8 cellular contexts compared by ENCODE assay signal in the genomic region with DNA sequence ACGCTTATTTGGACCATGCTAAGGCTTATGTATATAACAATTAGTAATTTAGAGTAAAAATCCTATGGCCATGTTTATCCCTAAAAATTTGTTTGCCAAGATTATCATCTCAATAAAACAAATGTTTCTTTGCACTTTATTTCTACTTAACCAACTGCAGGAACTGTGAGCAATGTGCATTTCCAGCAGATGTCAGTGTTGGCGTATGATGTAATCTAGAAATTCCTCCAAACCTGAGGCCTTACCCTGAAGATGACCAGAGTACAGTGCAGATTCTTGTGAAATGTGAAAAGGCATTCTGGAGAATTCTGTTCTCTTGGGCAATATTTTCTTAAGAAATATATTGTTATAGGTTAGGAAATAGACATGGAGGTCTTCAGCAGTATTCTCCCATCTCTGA.
DNase-seq lines count a peak whose midpoint lies in the region; ATAC-seq and TF ChIP-seq lines count a peak whose summit lies in the region.

No MANE protein-coding gene starts in this region.

- TF ChIP-seq CTCF in AG04449 (IDR thresholded peaks at IDR 0.05; ENCODE audit: insufficient read depth, low read length, missing control alignments) (peak; percentile 37), GM13976 (IDR thresholded peaks at IDR 0.05; ENCODE audit: borderline replicate concordance, control extremely low read depth, extremely low read depth, insufficient read depth, missing control alignments) (peak; percentile 65), choroid plexus epithelial cell (conservative IDR thresholded peaks at IDR 0.05; ENCODE audit: low read depth, low read length) (peak; percentile 84), mucosa of descending colon (IDR thresholded peaks at IDR 0.05) (no peak)

- peaks cover 15 to 20% (median 15%) of the 10 kb centered on the region in 3 donors for H3K4me1 Mint-ChIP-seq in T-cell

- intact Hi-C loops in mucosa of descending colon (cut with DNase I, micrococcal nuclease): no loop called here

- POLR2A ChIA-PET in AG04449 (lab: Yijun Ruan, JAX) (no interaction called here), T-cell (lab: Charles Lee) (no interaction called here)

- H3K27ac Mint-ChIP-seq in T-cell: no peak overlapping the region

- CTCF ChIA-PET in AG04449 (lab: Yijun Ruan, JAX) (interaction anchor here (1.0 to 2.0 kb wide), 5 partner anchors 8 to 99 kb away, joined by 3 to 11 read pairs (median 4); no protein-coding TSS in a partner anchor), T-cell (lab: Charles Lee) (interaction anchor here (0.7 to 1.0 kb wide), 2 partner anchors 44 to 78 kb away, joined by 3 read pairs; no protein-coding TSS in a partner anchor)

- no peak for DNase-seq in AG04449 (ENCODE audit: low read depth, low spot score)
- DNase-seq in GM13976 (ENCODE audit: low spot score): peak; percentile 40
- DNase-seq in NCI-H82 treated with DMSO at 0.1 percent for 48 hours (lab: John Stamatoyannopoulos, UW; ENCODE audit: unreplicated experiment): peak; percentile 30
- peak; percentile 97 for DNase-seq in choroid plexus epithelial cell (ENCODE audit: low read depth)
- DNase-seq in mucosa of descending colon: peak in 1 of 3 donors; percentile 51
- DNase-seq in T-cell: no peak
- DNase-seq in NCI-H1930 (lab: John Stamatoyannopoulos, UW): no peak

- H3K36me3 Mint-ChIP-seq in T-cell: no peaks in the 10 kb centered on the region

- peak; percentile 66 for ATAC-seq in HG02973 (IDR thresholded peaks at IDR 0.05; ENCODE audit: unreplicated experiment)
- peak; percentile 56 for ATAC-seq in mucosa of descending colon
- ATAC-seq in T-cell (replicated peaks in 1 of 4): no peak

- H3K36me3 ChIP-seq in mucosa of descending colon (ENCODE audit: low read depth): no peaks in the 10 kb centered on the region

- in situ Hi-C loops in GM13976 (cut with MboI; ENCODE audit: low sequenced_read_pairs, unreplicated experiment): loop anchor here (10.0 to 25.0 kb wide), 2 partner anchors 100 to 1037 kb away; no protein-coding TSS in a partner anchor

- no peak overlapping the region for H3K4me3 ChIP-seq in AG04449 (ENCODE audit: low read depth, low read length)
- no peak overlapping the region for H3K4me3 ChIP-seq in choroid plexus epithelial cell (ENCODE audit: low read depth, low read length)
- no peak overlapping the region for H3K4me3 ChIP-seq in mucosa of descending colon

- H3K4me1 ChIP-seq in mucosa of descending colon (ENCODE audit: low read depth): no peaks in the 10 kb centered on the region

- no peaks in the 10 kb centered on the region for H3K9me3 ChIP-seq in mucosa of descending colon

- peaks cover 0 to 3% (median 0%) of the 10 kb centered on the region in 3 donors for H3K9me3 Mint-ChIP-seq in T-cell

- H3K4me3 Mint-ChIP-seq in T-cell: no peak overlapping the region

- H3K27me3 Mint-ChIP-seq in T-cell: no peaks in the 10 kb centered on the region

Comparison
In these comparisons a context has a peak if more than half of its experiments do, and no peak if none do; other contexts are left out.
1. DNase-seq: peak in GM13976 (single experiment), NCI-H82 treated with DMSO at 0.1 percent for 48 hours (single experiment) and choroid plexus epithelial cell (single experiment); none in AG04449 (single experiment), T-cell (0 of 34) and NCI-H1930 (0 of 2).
2. ATAC-seq: peak in HG02973 (single experiment) and mucosa of descending colon (single experiment); none in T-cell (0 of 4).